29 cellular contexts compared by ENCODE assay signal in the genomic region with DNA sequence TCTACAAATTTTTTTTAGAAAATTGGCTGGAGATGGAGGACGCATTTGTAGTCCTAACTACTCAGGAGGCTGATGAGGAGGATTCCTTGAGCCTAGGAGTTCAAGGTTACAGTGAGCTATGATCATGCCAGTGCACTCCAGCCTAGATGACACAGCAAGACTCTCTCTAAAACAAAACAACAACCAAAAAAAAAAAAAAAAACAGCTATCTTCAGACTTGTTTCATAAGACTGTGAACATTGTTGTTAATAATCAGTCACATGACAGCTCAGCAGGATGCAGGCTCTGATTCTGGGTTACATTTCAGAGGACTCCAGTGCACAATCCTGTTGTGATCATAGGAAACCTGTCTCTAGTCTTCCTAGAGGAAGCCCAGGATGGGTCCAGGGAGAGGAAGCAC. TPM values are rescaled to one million over a fixed set of nuclear protein-coding genes. Genes with fewer than 3 reads are reported as not detected.
DNase-seq lines count a peak whose midpoint lies in the region; ATAC-seq, FAIRE-seq and TF ChIP-seq lines count a peak whose summit lies in the region.
"Had no signal": no experiment of that assay in that cellular context is flagged by ENCODE, and none has a peak within 500 bp of the region (broad histone marks: within the 10 kb centered on the region; RNA-seq: fewer than 3 reads in every experiment).

No MANE protein-coding gene starts in this region.

- TF ChIP-seq CTCF in GM23338 (conservative IDR thresholded peaks at IDR 0.05; ENCODE audit: low read depth in 2 of 2) (no peak), K562 (IDR thresholded peaks at IDR 0.05 in 2 of 3, conservative IDR thresholded peaks at IDR 0.05 in 1 of 3; ENCODE audit: insufficient read depth in 2 of 3, low read depth in 1 of 3, low read length in 3 of 3) (no peak), neural cell (IDR thresholded peaks at IDR 0.05; ENCODE audit: poor library complexity, severe bottlenecking) (no peak)

- H3K9ac ChIP-seq in K562 (ENCODE audit: insufficient read depth in 1 of 2, low read depth in 2 of 2, low read length in 2 of 2) = no peak overlapping the region
- H3K9ac ChIP-seq in neural cell (ENCODE audit: low read length) = no peak overlapping the region

- POLR2A ChIA-PET in K562 (lab: Yijun Ruan, JAX) = interaction anchor here (0.6 to 1.8 kb wide), 2 partner anchors 70 to 150 kb away, joined by 3 to 4 read pairs; no protein-coding TSS in a partner anchor

- H3K4me1 ChIP-seq in GM23338 (ENCODE audit: insufficient read depth) = no peaks in the 10 kb centered on the region
- H3K4me1 ChIP-seq in K562 (replicated peaks in 1 of 2; ENCODE audit: control insufficient read depth in 2 of 2, insufficient read depth in 2 of 2, low read length in 2 of 2) = no peaks in the 10 kb centered on the region; a peak in 2 of 5 replicates
- H3K4me1 ChIP-seq: BE2C, SJSA1 had no signal

- H3K36me3 Mint-ChIP-seq in GM23338 (ENCODE audit: low read depth) = no peaks in the 10 kb centered on the region
- H3K36me3 Mint-ChIP-seq: CD14-positive monocyte had no signal

- no peaks in the 10 kb centered on the region for H3K27me3 Mint-ChIP-seq in GM23338 (ENCODE audit: insufficient read depth, low read depth, poor library complexity)

- no TSS peak for BruUV-seq in K562 (replicated peaks; lab: Mats Ljungman, UMichigan)

- H3K9me3 ChIP-seq in K562 (replicated peaks; ENCODE audit: control insufficient read depth, insufficient read depth, low read depth, low read length) (no peaks in the 10 kb centered on the region), neural cell (ENCODE audit: low read length) (no peaks in the 10 kb centered on the region)
- H3K9me3 ChIP-seq: BE2C, MG63, SJSA1 had no signal

- CTCF ChIA-PET in K562 (lab: Yijun Ruan, JAX; ENCODE audit: low intra/inter-chr PET ratio) = no interaction called here

- intact Hi-C loops in K562 (cut with micrococcal nuclease) = no loop called here

- no peaks in the 10 kb centered on the region for H3F3A ChIP-seq in GM23338 (replicated peaks; ENCODE audit: low read depth)
- H3F3A ChIP-seq in neural cell (ENCODE audit: insufficient read depth, low read length, poor library complexity, severe bottlenecking) = no peaks in the 10 kb centered on the region

- no peaks in the 10 kb centered on the region for H3K4me1 Mint-ChIP-seq in GM23338

- no peak for FAIRE-seq in K562 (lab: Jason Lieb, UNC)
- no peak for FAIRE-seq in GM19239 (lab: Jason Lieb, UNC)
- FAIRE-seq: GM12892, HTR-8/SVneo had no signal

- H3K27ac ChIP-seq in GM23338 (ENCODE audit: low read depth) = no peak overlapping the region
- no peak overlapping the region for H3K27ac ChIP-seq in K562 (ENCODE audit: extremely low read depth, low read depth, low read length)
- no peak overlapping the region for H3K27ac ChIP-seq in neural cell (ENCODE audit: low read length)
- H3K27ac ChIP-seq: SJSA1 had no signal

- no peaks in the 10 kb centered on the region for H3K9me1 ChIP-seq in K562 (ENCODE audit: control insufficient read depth, insufficient read depth, low read length)

- H2AFZ ChIP-seq in GM23338 = 0 out of 2 replicates have a peak overlapping the region, but pooled peaks have one; percentile 54
- H2AFZ ChIP-seq in K562 (ENCODE audit: low read depth, low read length) = no peak overlapping the region
- no peak overlapping the region for H2AFZ ChIP-seq in neural cell (ENCODE audit: low read depth, low read length)

- TF ChIP-seq EP300 in K562 (IDR thresholded peaks at IDR 0.05; ENCODE audit: low read length) (no peak), neural cell (conservative IDR thresholded peaks at IDR 0.05; ENCODE audit: poor library complexity, severe bottlenecking) (no peak)

- no peak for DNase-seq in GM23338 (ENCODE audit: low spot score)
- no peak for DNase-seq in K562 (ENCODE audit: extremely low read depth in 1 of 4, low spot score in 3 of 4)
- DNase-seq in kidney tubule cell (ENCODE audit: low spot score) = peak; percentile 66
- DNase-seq in GM19239 (ENCODE audit: insufficient read length, low spot score) = no peak
- no peak for DNase-seq in DMS79 (lab: John Stamatoyannopoulos, UW)
- DNase-seq in occipital lobe (lab: John Stamatoyannopoulos, UW) = no peak
- no peak for DNase-seq in stimulated activated CD4-positive, alpha-beta T cell treated with anti-CD3 and anti-CD28 coated beads, Interleukin-15, amount 100 ng/mL, for 24 hours
- DNase-seq: BE2C; Calu3; CD8-positive, alpha-beta memory T cell; DND-41; H7; KG1; MG63; NCI-H1105 treated with DMSO at 0.1 percent for 48 hours; NCI-H146; NCI-H1930; NCI-H2107; NCI-H446; NCI-H524 treated with DMSO at 0.1 percent for 48 hours; NCI-H82; NK-92 treated with Interleukin-12 subunit alpha and Interleukin-12 subunit beta, amount 100 ng/mL, for 24 hours; Right ventricle myocardium superior; RPMI8226 had no signal

- H3K9me3 Mint-ChIP-seq in GM23338 = no peaks in the 10 kb centered on the region
- H3K9me3 Mint-ChIP-seq: CD8-positive, alpha-beta memory T cell had no signal

- WGBS in K562 (ENCODE audit: insufficient coverage, low coverage, missing lambda C conversion rate) = 5% methylated on average over 1 of the region's 1 CpG

- TF ChIP-seq RAD21 in K562 (CRISPR knock-in tag; conservative IDR thresholded peaks at IDR 0.05 in 1 of 2, IDR thresholded peaks at IDR 0.05 in 1 of 2) (no peak), neural cell (conservative IDR thresholded peaks at IDR 0.05) (no peak)

- in situ Hi-C loops in K562 (cut with MboI) = no loop called here

- H3K4me3 Mint-ChIP-seq in GM23338 = no peak overlapping the region
- H3K4me3 Mint-ChIP-seq: CD14-positive monocyte; CD8-positive, alpha-beta memory T cell had no signal

- ATAC-seq in GM23338 (no peak), K562 (no peak)

- no peaks in the 10 kb centered on the region for H3K79me2 ChIP-seq in GM23338 (replicated peaks; ENCODE audit: insufficient read depth)
- no peaks in the 10 kb centered on the region for H3K79me2 ChIP-seq in K562 (ENCODE audit: control insufficient read depth, insufficient read depth, low read length)
- H3K79me2 ChIP-seq in neural cell (replicated peaks; ENCODE audit: insufficient read depth, low read length) = no peaks in the 10 kb centered on the region

- H3K9me2 ChIP-seq in GM23338 (ENCODE audit: insufficient read depth) (no peaks in the 10 kb centered on the region), neural cell (ENCODE audit: insufficient read depth, low read length) (no peaks in the 10 kb centered on the region)

- no peaks in the 10 kb centered on the region for H4K20me1 ChIP-seq in GM23338 (replicated peaks; ENCODE audit: insufficient read depth)
- no peaks in the 10 kb centered on the region for H4K20me1 ChIP-seq in K562 (replicated peaks; ENCODE audit: control insufficient read depth, insufficient read depth, low read length)
- H4K20me1 ChIP-seq in neural cell (ENCODE audit: insufficient read depth) = no peaks in the 10 kb centered on the region

- H3K4me2 ChIP-seq in GM23338 (no peak overlapping the region), K562 (ENCODE audit: insufficient read depth, low read length) (no peak overlapping the region), neural cell (ENCODE audit: low read length) (no peak overlapping the region)

- no peak overlapping the region for H3K27ac Mint-ChIP-seq in GM23338
- H3K27ac Mint-ChIP-seq: CD14-positive monocyte; CD8-positive, alpha-beta memory T cell had no signal

- H3K27me3 ChIP-seq in GM23338 (ENCODE audit: insufficient read depth) (no peaks in the 10 kb centered on the region), K562 (ENCODE audit: control insufficient read depth in 2 of 2, insufficient read depth in 2 of 2, low read length in 2 of 2) (no peaks in the 10 kb centered on the region), neural cell (ENCODE audit: insufficient read depth, low read depth, low read length) (no peaks in the 10 kb centered on the region)
- H3K27me3 ChIP-seq: BE2C, MG63, SJSA1 had no signal

- H3K36me3 ChIP-seq in GM23338 (ENCODE audit: insufficient read depth) (no peaks in the 10 kb centered on the region), K562 (ENCODE audit: control insufficient read depth, insufficient read depth, low read length) (no peaks in the 10 kb centered on the region), neural cell (ENCODE audit: insufficient read depth, low read length) (no peaks in the 10 kb centered on the region)
- H3K36me3 ChIP-seq: BE2C, MG63, SJSA1 had no signal

- H3K4me3 ChIP-seq in GM23338 = no peak overlapping the region
- H3K4me3 ChIP-seq in K562 = no peak overlapping the region
- H3K4me3 ChIP-seq in neural cell (ENCODE audit: low read length) = no peak overlapping the region
- H3K4me3 ChIP-seq: MG63, SJSA1 had no signal

- TF ChIP-seq POLR2A in K562 (conservative IDR thresholded peaks at IDR 0.05) = no peak

RNA-seq across cellular contexts. Expression of a gene that starts 2.2 kb away (rescaled TPM):
- total RNA-seq in GM23338 (2014; rRNA removed; shearing (Covaris generic)) = 0.27 TPM in 1 of 2 replicates, not detected in the other
- not detected in 2 replicates for polyA plus RNA-seq in GM23338 (2016; fragmentation: Nextera tagmentation; extraction: Ambion mirVana)
- total RNA-seq in K562 (2011; cell fraction: chromatin; rRNA removed; ENCODE audit: low replicate concordance) = not detected in 2 replicates
- not detected in 2 replicates for total RNA-seq in K562 (2011; cell fraction: nucleolus; rRNA removed)
- not detected in 2 replicates for total RNA-seq in K562 (2011; cell fraction: nucleoplasm; rRNA removed)
- total RNA-seq in K562 (2014; rRNA removed) = not detected in 2 replicates
- not detected in 2 replicates for total RNA-seq in K562 (2014; rRNA removed; fragmentation: Illumina TruSeq; extraction: Trizol)
- total RNA-seq in K562 (2015; rRNA removed; fragmentation: Illumina TruSeq; extraction: Trizol) = not detected in 2 replicates
- total RNA-seq in K562 (2021) = not detected in 2 replicates
- polyA plus RNA-seq in K562 (2011; rRNA removed) = 0.08 TPM in 1 of 2 replicates, not detected in the other
- polyA plus RNA-seq in K562 (2011; cell fraction: cytosol; rRNA removed) = not detected in 2 replicates
- polyA plus RNA-seq in K562 (2011; cell fraction: nucleus; rRNA removed) = 0.11 TPM in 1 of 2 replicates, not detected in the other
- polyA plus RNA-seq in K562 (2012) = 0.32 TPM in 1 of 2 replicates, not detected in the other
- not detected in 2 replicates for polyA plus RNA-seq in K562 (2014; fragmentation: Illumina TruSeq; extraction: Trizol)
- under 1 TPM in 1 of 2 experiments, not detected in 1; 0.04 TPM for polyA plus RNA-seq in K562 (2014; fragmentation: Nextera tagmentation; extraction: Ambion mirVana)
- not detected in 2 replicates for polyA plus RNA-seq in K562 (2014; rRNA removed)
- not detected in 2 replicates for polyA minus RNA-seq in K562 (2011; rRNA and poly(A)+ RNA removed)
- not detected in 2 replicates for polyA minus RNA-seq in K562 (2011; cell fraction: cytosol; rRNA and poly(A)+ RNA removed)
- not detected in 2 replicates for polyA minus RNA-seq in K562 (2011; cell fraction: nucleus; rRNA and poly(A)+ RNA removed)
- not detected in 2 replicates for polyA plus RNA-seq in neural cell
- polyA minus RNA-seq in neural cell = not detected in 2 replicates
- not detected for total RNA-seq in occipital lobe
- total RNA-seq: Calu3; CD8-positive, alpha-beta memory T cell; H7; Right ventricle myocardium superior; SJSA1 had no signal
- polyA plus RNA-seq: CD14-positive monocyte; CD8-positive, alpha-beta memory T cell had no signal

RNA-seq across cellular contexts. Expression of a gene that starts 44.4 kb away (rescaled TPM):
- total RNA-seq in GM23338 (2014; rRNA removed; shearing (Covaris generic)) = not detected in 2 replicates
- polyA plus RNA-seq in GM23338 (2016; fragmentation: Nextera tagmentation; extraction: Ambion mirVana) (not detected in 2 replicates), K562 (2011; rRNA removed) (not detected in 2 replicates), K562 (2014; fragmentation: Illumina TruSeq; extraction: Trizol) (not detected in 2 replicates), K562 (2014; fragmentation: Nextera tagmentation; extraction: Ambion mirVana) (not detected), K562 (2014; rRNA removed) (not detected in 2 replicates), neural cell (not detected in 2 replicates)
- not detected in 2 replicates for total RNA-seq in K562 (2011; cell fraction: chromatin; rRNA removed; ENCODE audit: low replicate concordance)
- total RNA-seq in K562 (2011; cell fraction: nucleolus; rRNA removed) = not detected in 2 replicates
- not detected in 2 replicates for total RNA-seq in K562 (2011; cell fraction: nucleoplasm; rRNA removed)
- total RNA-seq in K562 (2014; rRNA removed) (not detected in 2 replicates), K562 (2014; rRNA removed; fragmentation: Illumina TruSeq; extraction: Trizol) (not detected in 2 replicates), K562 (2015; rRNA removed; fragmentation: Illumina TruSeq; extraction: Trizol) (not detected in 2 replicates), K562 (2021) (not detected in 2 replicates), occipital lobe (not detected)
- not detected in 2 replicates for polyA plus RNA-seq in K562 (2011; cell fraction: cytosol; rRNA removed)
- not detected in 2 replicates for polyA plus RNA-seq in K562 (2011; cell fraction: nucleus; rRNA removed)
- not detected in 2 replicates for polyA plus RNA-seq in K562 (2012)
- polyA minus RNA-seq in K562 (2011; rRNA and poly(A)+ RNA removed) = not detected in 2 replicates
- not detected in 2 replicates for polyA minus RNA-seq in K562 (2011; cell fraction: cytosol; rRNA and poly(A)+ RNA removed)
- polyA minus RNA-seq in K562 (2011; cell fraction: nucleus; rRNA and poly(A)+ RNA removed) = not detected in 2 replicates
- not detected in 2 replicates for polyA minus RNA-seq in neural cell
- total RNA-seq: Calu3; CD8-positive, alpha-beta memory T cell; H7; Right ventricle myocardium superior; SJSA1 had no signal
- polyA plus RNA-seq: CD14-positive monocyte; CD8-positive, alpha-beta memory T cell had no signal

RNA-seq across cellular contexts. Expression of a gene that starts 54.3 kb away (rescaled TPM):
- not detected in 2 replicates for total RNA-seq in GM23338 (2014; rRNA removed; shearing (Covaris generic))
- polyA plus RNA-seq in GM23338 (2016; fragmentation: Nextera tagmentation; extraction: Ambion mirVana) (not detected in 2 replicates), K562 (2011; rRNA removed) (not detected in 2 replicates), K562 (2014; fragmentation: Illumina TruSeq; extraction: Trizol) (not detected in 2 replicates), K562 (2014; fragmentation: Nextera tagmentation; extraction: Ambion mirVana) (not detected), K562 (2014; rRNA removed) (not detected in 2 replicates), neural cell (not detected in 2 replicates)
- total RNA-seq in K562 (2011; cell fraction: chromatin; rRNA removed; ENCODE audit: low replicate concordance) = not detected in 2 replicates
- total RNA-seq in K562 (2011; cell fraction: nucleolus; rRNA removed) = not detected in 2 replicates
- not detected in 2 replicates for total RNA-seq in K562 (2011; cell fraction: nucleoplasm; rRNA removed)
- total RNA-seq in K562 (2014; rRNA removed) (not detected in 2 replicates), K562 (2014; rRNA removed; fragmentation: Illumina TruSeq; extraction: Trizol) (not detected in 2 replicates), K562 (2015; rRNA removed; fragmentation: Illumina TruSeq; extraction: Trizol) (not detected in 2 replicates), K562 (2021) (not detected in 2 replicates), occipital lobe (not detected)
- polyA plus RNA-seq in K562 (2011; cell fraction: cytosol; rRNA removed) = not detected in 2 replicates
- polyA plus RNA-seq in K562 (2011; cell fraction: nucleus; rRNA removed) = not detected in 2 replicates
- not detected in 2 replicates for polyA plus RNA-seq in K562 (2012)
- not detected in 2 replicates for polyA minus RNA-seq in K562 (2011; rRNA and poly(A)+ RNA removed)
- polyA minus RNA-seq in K562 (2011; cell fraction: cytosol; rRNA and poly(A)+ RNA removed) = not detected in 2 replicates
- polyA minus RNA-seq in K562 (2011; cell fraction: nucleus; rRNA and poly(A)+ RNA removed) = not detected in 2 replicates
- polyA minus RNA-seq in neural cell = not detected in 2 replicates
- total RNA-seq: Calu3; CD8-positive, alpha-beta memory T cell; H7; Right ventricle myocardium superior; SJSA1 had no signal
- polyA plus RNA-seq: CD14-positive monocyte; CD8-positive, alpha-beta memory T cell had no signal
